Comparison of ENCODE assay signal across 9 cellular contexts in genomic region chr11:108237058-108237481, GRCh38. TPM values are rescaled to one million over a fixed set of nuclear protein-coding genes. Genes with fewer than 3 reads are reported as not detected.
A peak's percentile ranks its signal among the peaks of the same experiment; 100 is the strongest.
DNase-seq lines count a peak whose midpoint lies in the region; ATAC-seq and TF ChIP-seq lines count a peak whose summit lies in the region.
"Had no signal": no experiment of that assay in that cellular context is flagged by ENCODE, and none has a peak within 500 bp of the region (broad histone marks: within the 10 kb centered on the region; RNA-seq: fewer than 3 reads in every experiment).

No MANE protein-coding gene starts in this region.

- H3K4me1 ChIP-seq in colonic mucosa, result no peaks in the 10 kb centered on the region

- ATAC-seq in GM18499 (IDR thresholded peaks at IDR 0.05; ENCODE audit: insufficient read depth, unreplicated experiment) (peak; percentile 26), GM21526 (IDR thresholded peaks at IDR 0.05; ENCODE audit: low FRiP score, unreplicated experiment) (peak; percentile 35), HG03457 (IDR thresholded peaks at IDR 0.05; ENCODE audit: unreplicated experiment) (peak; percentile 43)

- no peak overlapping the region for H3K4me3 ChIP-seq in colonic mucosa
- H3K4me3 ChIP-seq: ovary had no signal

- peak overlapping the region; percentile 14 for H3K27ac ChIP-seq in colonic mucosa
- H3K27ac ChIP-seq: ovary had no signal

- DNase-seq in colonic mucosa (no peak), NCI-H446 (lab: John Stamatoyannopoulos, UW) (no peak), HCEC 1CT (no peak), kidney tubule cell (ENCODE audit: low spot score) (no peak), DMS153 (lab: John Stamatoyannopoulos, UW) (no peak)
- DNase-seq: ovary had no signal

- intact Hi-C loops in colonic mucosa (cut with DNase I), result no loop called here

- H3K36me3 ChIP-seq in colonic mucosa, result no peaks in the 10 kb centered on the region
- H3K36me3 ChIP-seq: ovary had no signal

- no peaks in the 10 kb centered on the region for H3K9me3 ChIP-seq in colonic mucosa
- H3K9me3 ChIP-seq: ovary had no signal

- TF ChIP-seq CTCF in colonic mucosa (IDR thresholded peaks at IDR 0.05), result no peak

- H3K9ac ChIP-seq in colonic mucosa (ENCODE audit: low read depth in 2 of 2, low read length in 2 of 2), result no peak overlapping the region

- H3K27me3 ChIP-seq in colonic mucosa, result no peaks in the 10 kb centered on the region
- H3K27me3 ChIP-seq: ovary had no signal

RNA-seq across cellular contexts. Expression of gene ATM, which starts 14.2 kb away (rescaled TPM):
- 10 to 100 TPM; 28.3 to 30.1 TPM for total RNA-seq in colonic mucosa

RNA-seq across cellular contexts. Expression of gene NPAT, which starts 14.6 kb away (rescaled TPM):
- total RNA-seq in colonic mucosa, result 10 to 100 TPM; 10.8 to 14.0 TPM
